In the genomic region with DNA sequence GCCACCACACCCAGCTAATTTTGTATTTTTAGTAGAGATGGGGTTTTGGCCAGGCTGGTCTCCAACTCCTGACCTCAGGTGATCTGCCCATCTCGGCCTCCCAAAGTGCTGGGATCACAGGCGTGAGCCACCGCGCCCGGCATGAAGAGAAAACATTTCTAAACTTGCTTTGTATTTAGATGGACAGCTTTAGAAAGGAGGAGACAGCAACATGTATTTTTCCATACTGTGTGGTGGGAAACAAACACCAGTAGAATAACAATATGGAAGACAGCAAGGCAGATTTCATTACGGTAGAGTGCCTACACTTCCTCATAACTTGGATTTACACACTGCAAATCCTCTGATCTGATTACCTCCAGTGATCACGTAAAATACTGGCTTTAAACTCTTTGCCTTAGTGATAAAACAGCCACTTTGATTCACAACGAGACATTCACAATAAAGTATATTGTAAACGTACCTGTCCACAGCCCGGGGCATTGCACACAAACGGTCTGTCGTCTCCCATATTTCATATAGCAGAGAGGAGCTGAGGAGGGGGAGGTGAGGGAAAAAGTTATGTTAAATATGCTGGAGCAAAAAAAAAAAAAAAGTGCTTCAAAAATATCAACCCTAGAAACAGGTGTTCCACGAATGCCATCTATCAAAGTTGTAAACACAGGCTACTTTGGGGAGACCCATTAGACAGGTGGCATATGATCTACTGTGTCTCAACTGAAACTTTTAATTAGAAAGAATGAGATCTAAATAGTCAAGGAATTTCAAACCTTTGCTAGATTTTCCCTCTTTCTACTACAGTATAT, we compare ENCODE assay signal across 1 cellular context.
TF ChIP-seq lines count a peak whose summit lies in the region.

No MANE protein-coding gene starts in this region.

TF ChIP-seq in endothelial cell of umbilical vein, 7 proteins besides CTCF, POLR2A, EP300 and RAD21:
- TF ChIP-seq FOS (IDR thresholded peaks at IDR 0.05; ENCODE audit: borderline replicate concordance, insufficient read depth, low read length) = no peak
- TF ChIP-seq EZH2 (IDR thresholded peaks at IDR 0.05; ENCODE audit: borderline replicate concordance, low read depth, low read length, severe bottlenecking) = no peak
- no peak for TF ChIP-seq POLR2AphosphoS5 (IDR thresholded peaks at IDR 0.05; ENCODE audit: insufficient read depth, low read depth, low read length)
- TF ChIP-seq GATA2 (IDR thresholded peaks at IDR 0.05; ENCODE audit: insufficient read depth, insufficient read length, low read depth, low read length) = no peak
- no peak for TF ChIP-seq MYC (IDR thresholded peaks at IDR 0.05; ENCODE audit: low read depth, low read length)
- TF ChIP-seq, protein P1, sequence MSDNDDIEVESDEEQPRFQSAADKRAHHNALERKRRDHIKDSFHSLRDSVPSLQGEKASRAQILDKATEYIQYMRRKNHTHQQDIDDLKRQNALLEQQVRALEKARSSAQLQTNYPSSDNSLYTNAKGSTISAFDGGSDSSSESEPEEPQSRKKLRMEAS (IDR thresholded peaks at IDR 0.05; ENCODE audit: insufficient read depth, insufficient read length) = no peak
- no peak for TF ChIP-seq JUN (IDR thresholded peaks at IDR 0.05; ENCODE audit: borderline replicate concordance, insufficient read depth, insufficient read length, low read depth)
